ENCODE assay signal across 24 cellular contexts in the genomic region with DNA sequence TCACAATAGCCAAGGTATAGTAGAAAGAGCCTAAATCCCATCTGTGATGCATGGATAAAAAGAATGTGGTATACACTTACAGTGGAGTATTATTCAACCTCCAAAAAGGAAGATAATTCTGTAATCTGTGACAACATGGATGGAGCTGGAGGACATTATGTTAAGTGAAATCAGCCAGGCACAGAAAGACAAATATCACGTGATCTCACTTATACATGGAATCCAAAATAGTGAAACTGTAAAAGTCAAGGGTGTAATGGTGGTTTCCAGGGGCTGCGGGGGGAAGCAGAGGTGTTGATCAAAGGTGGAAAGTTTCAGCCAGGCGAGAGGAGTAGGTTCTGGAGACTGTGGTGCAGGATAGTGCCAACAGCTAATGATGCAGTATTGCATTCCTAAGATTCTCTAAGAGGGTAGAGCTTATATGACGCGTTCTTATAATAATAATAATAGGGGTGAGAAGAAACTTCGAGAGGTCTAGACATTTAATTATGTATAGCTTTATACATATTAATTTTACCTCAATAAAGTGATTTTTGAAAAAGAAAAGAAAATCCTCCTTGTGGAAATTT.
"Had no signal": no experiment of that assay in that cellular context is flagged by ENCODE, and none has a peak within 500 bp of the region (broad histone marks: within the 10 kb centered on the region; RNA-seq: fewer than 3 reads in every experiment).

No MANE protein-coding gene starts in this region.

- H3K4me1 ChIP-seq: body of pancreas had no signal

- H3K36me3 ChIP-seq: MG63 had no signal

- H3K4me2 ChIP-seq: PC-9 had no signal

- H3K27me3 ChIP-seq: body of pancreas, MG63 had no signal

- H3K9me3 ChIP-seq: body of pancreas, MG63 had no signal

- H3K4me1 Mint-ChIP-seq: activated B cell treated with CpG ODN at 0.5 μM for 24 hours; activated CD4-positive, alpha-beta memory T cell treated with anti-CD3 and anti-CD28 coated beads, Interleukin-2, amount 10 ng/mL, durations not matched to agents 7 days and 5 days; activated CD8-positive, alpha-beta memory T cell treated with anti-CD3 and anti-CD28 coated beads, Interleukin-2, amount 10 ng/mL, durations not matched to agents 7 days and 5 days; activated naive CD8-positive, alpha-beta T cell treated with anti-CD3 and anti-CD28 coated beads, Interleukin-2, amount 10 ng/mL, durations not matched to agents 7 days and 5 days; T-helper 17 cell had no signal

- DNase-seq: activated B cell treated with CpG ODN at 0.5 μM for 24 hours; activated CD4-positive, alpha-beta memory T cell treated with anti-CD3 and anti-CD28 coated beads, Interleukin-2, amount 10 ng/mL, durations not matched to agents 7 days and 5 days; activated CD4-positive, alpha-beta T cell treated with anti-CD3 and anti-CD28 coated beads for 4 hours; activated CD4-positive, alpha-beta T cell treated with anti-CD3 and anti-CD28 coated beads, Interleukin-2, amount 50 U/mL, for 1 hour; activated CD4-positive, CD25-positive, alpha-beta regulatory T cell treated with anti-CD3 and anti-CD28 coated beads, Interleukin-2, amount 50 U/mL, for 72 hours; activated CD8-positive, alpha-beta memory T cell treated with anti-CD3 and anti-CD28 coated beads for 24 hours; activated CD8-positive, alpha-beta memory T cell treated with anti-CD3 and anti-CD28 coated beads, Interleukin-2, amount 10 ng/mL, durations not matched to agents 7 days and 5 days; activated CD8-positive, alpha-beta memory T cell treated with anti-CD3 and anti-CD28 coated beads, Interleukin-2, amount 50 U/mL, for 48 hours; activated effector memory CD4-positive, alpha-beta T cell treated with anti-CD3 and anti-CD28 coated beads, Interleukin-2, amount 50 U/mL, for 16 hours; activated naive CD4-positive, alpha-beta T cell; activated naive CD4-positive, alpha-beta T cell treated with anti-CD3 and anti-CD28 coated beads, Interleukin-2, amount 50 U/mL, for 16 hours; activated naive CD8-positive, alpha-beta T cell treated with anti-CD3 and anti-CD28 coated beads, Interleukin-2, amount 10 ng/mL, durations not matched to agents 7 days and 5 days; body of pancreas; cerebellar nuclear complex; Karpas-422; MG63; T-cell; T-helper 17 cell had no signal

- H3K4me3 ChIP-seq: body of pancreas, MG63, PC-9 had no signal

- H3K4me3 Mint-ChIP-seq: activated B cell treated with CpG ODN at 0.5 μM for 24 hours; activated CD4-positive, alpha-beta memory T cell treated with anti-CD3 and anti-CD28 coated beads, Interleukin-2, amount 10 ng/mL, durations not matched to agents 7 days and 5 days; activated CD8-positive, alpha-beta memory T cell treated with anti-CD3 and anti-CD28 coated beads, Interleukin-2, amount 10 ng/mL, durations not matched to agents 7 days and 5 days; activated naive CD8-positive, alpha-beta T cell treated with anti-CD3 and anti-CD28 coated beads, Interleukin-2, amount 10 ng/mL, durations not matched to agents 7 days and 5 days; T-helper 17 cell had no signal

- H2AFZ ChIP-seq: PC-9 had no signal

- ATAC-seq: activated CD8-positive, alpha-beta memory T cell treated with anti-CD3 and anti-CD28 coated beads, Interleukin-2, amount 10 ng/mL, durations not matched to agents 7 days and 5 days; Right ventricle myocardium inferior; T-cell; T-helper 17 cell had no signal

- FAIRE-seq: astrocyte, bronchial epithelial cell had no signal

- H3K9me3 Mint-ChIP-seq: activated B cell treated with CpG ODN at 0.5 μM for 24 hours; activated CD4-positive, alpha-beta memory T cell treated with anti-CD3 and anti-CD28 coated beads, Interleukin-2, amount 10 ng/mL, durations not matched to agents 7 days and 5 days; activated naive CD8-positive, alpha-beta T cell treated with anti-CD3 and anti-CD28 coated beads, Interleukin-2, amount 10 ng/mL, durations not matched to agents 7 days and 5 days; T-cell had no signal

- H3K36me3 Mint-ChIP-seq: activated CD8-positive, alpha-beta memory T cell treated with anti-CD3 and anti-CD28 coated beads, Interleukin-2, amount 10 ng/mL, durations not matched to agents 7 days and 5 days; activated naive CD8-positive, alpha-beta T cell treated with anti-CD3 and anti-CD28 coated beads, Interleukin-2, amount 10 ng/mL, durations not matched to agents 7 days and 5 days; T-cell had no signal

- H3K27ac Mint-ChIP-seq: activated B cell treated with CpG ODN at 0.5 μM for 24 hours; activated CD4-positive, alpha-beta memory T cell treated with anti-CD3 and anti-CD28 coated beads, Interleukin-2, amount 10 ng/mL, durations not matched to agents 7 days and 5 days; activated CD8-positive, alpha-beta memory T cell treated with anti-CD3 and anti-CD28 coated beads, Interleukin-2, amount 10 ng/mL, durations not matched to agents 7 days and 5 days; activated naive CD8-positive, alpha-beta T cell treated with anti-CD3 and anti-CD28 coated beads, Interleukin-2, amount 10 ng/mL, durations not matched to agents 7 days and 5 days; T-cell; T-helper 17 cell had no signal

- H3K27me3 Mint-ChIP-seq: activated CD8-positive, alpha-beta memory T cell treated with anti-CD3 and anti-CD28 coated beads, Interleukin-2, amount 10 ng/mL, durations not matched to agents 7 days and 5 days had no signal

- H3K27ac ChIP-seq: body of pancreas, PC-9, RWPE1, VCaP had no signal
